Comparison of ENCODE assay signal across 8 cellular contexts in the genomic region with DNA sequence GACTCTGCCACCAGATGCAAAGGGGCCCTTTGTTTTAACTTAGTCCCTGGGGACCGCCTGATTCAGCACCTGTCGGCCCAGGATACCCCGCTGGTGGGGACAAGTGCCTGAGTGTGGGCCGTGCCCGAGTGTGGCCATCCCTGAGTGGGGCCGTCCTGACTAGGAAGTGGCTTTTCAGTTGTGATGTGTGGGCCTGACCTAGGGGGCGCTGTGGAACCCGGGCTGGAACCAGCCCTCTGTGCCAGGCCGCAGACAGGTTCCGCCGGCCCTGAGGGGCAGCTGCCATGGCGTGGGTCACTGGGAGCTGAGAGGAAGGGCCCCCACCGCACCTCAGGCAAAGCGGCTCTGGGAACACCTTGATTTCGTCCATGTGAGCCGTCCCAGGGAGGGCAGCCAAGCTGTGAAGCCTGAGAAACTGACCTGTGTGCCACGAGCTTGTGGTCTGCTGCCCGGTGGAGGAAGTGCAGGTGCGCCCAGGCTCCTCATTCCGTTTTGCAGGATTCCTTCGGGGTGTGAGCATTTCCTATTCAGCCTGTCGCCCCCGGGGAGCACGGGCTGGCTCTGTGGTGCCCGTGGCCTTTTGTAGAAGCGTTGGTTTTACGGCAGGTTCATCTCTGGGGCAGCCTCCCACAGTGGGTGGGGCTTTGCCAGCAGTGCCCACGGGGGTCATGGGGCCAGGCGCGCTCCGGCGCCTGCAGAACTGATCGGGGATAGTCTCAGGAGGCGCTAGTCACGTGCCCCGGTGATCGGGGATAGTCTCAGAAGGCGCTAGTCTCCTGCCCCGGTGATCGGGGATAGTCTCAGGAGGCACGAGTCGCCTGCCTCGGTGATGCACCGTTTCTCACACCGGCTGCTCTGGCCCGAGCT. TPM values are rescaled to one million over a fixed set of nuclear protein-coding genes. Genes with fewer than 3 reads are reported as not detected.
DNase-seq lines count a peak whose midpoint lies in the region; ATAC-seq and TF ChIP-seq lines count a peak whose summit lies in the region.

No MANE protein-coding gene starts in this region.

- no peaks in the 10 kb centered on the region for H4K20me1 ChIP-seq in OCI-LY1 (ENCODE audit: insufficient read depth, low read length)

- H3K9me3 ChIP-seq in OCI-LY1 (ENCODE audit: low read length), result no peaks in the 10 kb centered on the region
- H3K9me3 ChIP-seq in prostate gland, result no peaks in the 10 kb centered on the region

- H2AFZ ChIP-seq in OCI-LY1 (ENCODE audit: low read length), result no peak overlapping the region

- no peaks in the 10 kb centered on the region for H3K9me2 ChIP-seq in OCI-LY1 (ENCODE audit: low read depth, low read length)

- H3K27ac ChIP-seq in OCI-LY1 (ENCODE audit: low read depth, low read length, poor library complexity, severe bottlenecking) (no peak overlapping the region), foreskin keratinocyte (no peak overlapping the region), prostate gland (no peak overlapping the region)

- peaks cover 4% of the 10 kb centered on the region; the same call in 1 of the 2 replicates for H3K79me2 ChIP-seq in OCI-LY1 (ENCODE audit: insufficient read depth, low read length)

- DNase-seq in ACHN, result peak; percentile 61
- peak; percentile 60 to 71 for DNase-seq in activated T-cell treated with anti-CD3 and anti-CD28 coated beads, Interleukin-2, amount 50 U/mL, for 72 hours
- peak in 1 of 2 donors; percentile 68 for DNase-seq in foreskin keratinocyte
- peak; percentile 27 for DNase-seq in prostate gland (ENCODE audit: low spot score)

- ATAC-seq in GM18861 (IDR thresholded peaks at IDR 0.05; ENCODE audit: unreplicated experiment), result peak; percentile 32
- peak; percentile 34 to 42 for ATAC-seq in activated T-cell treated with anti-CD3 and anti-CD28 coated beads, Interleukin-2, amount 50 U/mL, for 72 hours (replicated peaks in 1 of 2)
- peak; percentile 56 for ATAC-seq in foreskin keratinocyte
- ATAC-seq in HG02798 (IDR thresholded peaks at IDR 0.05; ENCODE audit: poor library complexity, unreplicated experiment), result no peak
- no peak for ATAC-seq in HG02973 (IDR thresholded peaks at IDR 0.05; ENCODE audit: unreplicated experiment)

- H3F3A ChIP-seq in OCI-LY1 (ENCODE audit: insufficient read depth, low read length), result peaks cover 31% of the 10 kb centered on the region

- H3K9me3 Mint-ChIP-seq in activated T-cell treated with anti-CD3 and anti-CD28 coated beads, Interleukin-2, amount 50 U/mL, for 72 hours, result no peaks in the 10 kb centered on the region

- peak; percentile 94 for TF ChIP-seq CTCF in OCI-LY1 (IDR thresholded peaks at IDR 0.05; ENCODE audit: low read length)
- peak; percentile 72 for TF ChIP-seq CTCF in foreskin keratinocyte (conservative IDR thresholded peaks at IDR 0.05)
- TF ChIP-seq CTCF in prostate gland (IDR thresholded peaks at IDR 0.05), result peak in 3 of 4 experiments; percentile 42 to 59 (median 50)

- peak overlapping the region; percentile 58 to 70 for H3K4me3 Mint-ChIP-seq in activated T-cell treated with anti-CD3 and anti-CD28 coated beads, Interleukin-2, amount 50 U/mL, for 72 hours

- H3K36me3 Mint-ChIP-seq in activated T-cell treated with anti-CD3 and anti-CD28 coated beads, Interleukin-2, amount 50 U/mL, for 72 hours (ENCODE audit: insufficient read depth in 2 of 2), result peaks cover 18 to 29% of the 10 kb centered on the region in 2 donors

- H3K4me1 ChIP-seq in OCI-LY1 (ENCODE audit: insufficient read depth, low read length, severe bottlenecking) (peaks cover 47% of the 10 kb centered on the region), foreskin keratinocyte (no peaks in the 10 kb centered on the region), prostate gland (replicated peaks) (peaks cover 15% of the 10 kb centered on the region)

- H3K4me3 ChIP-seq in OCI-LY1 (ENCODE audit: low read depth, low read length, poor library complexity, severe bottlenecking), result peak overlapping the region; percentile 5
- H3K4me3 ChIP-seq in prostate gland, result no peak overlapping the region

- peak overlapping the region; percentile 25 for H3K4me2 ChIP-seq in OCI-LY1 (ENCODE audit: low read length)

- no peaks in the 10 kb centered on the region for H3K27me3 Mint-ChIP-seq in activated T-cell treated with anti-CD3 and anti-CD28 coated beads, Interleukin-2, amount 50 U/mL, for 72 hours (ENCODE audit: low read depth)

- in situ Hi-C loops in ACHN (cut with HindIII; ENCODE audit: low pct_ligation_motif_present, low pct_unique_long_range_greater_than_20kb, low sequenced_read_pairs), result no loop called here

- H3K27ac Mint-ChIP-seq in activated T-cell treated with anti-CD3 and anti-CD28 coated beads, Interleukin-2, amount 50 U/mL, for 72 hours, result no peak overlapping the region

- H3K27me3 ChIP-seq in OCI-LY1 (ENCODE audit: insufficient read depth, low read length) (peaks cover 4% of the 10 kb centered on the region; the same call in 1 of the 2 replicates), foreskin keratinocyte (no peaks in the 10 kb centered on the region), prostate gland (replicated peaks; ENCODE audit: insufficient read depth) (no peaks in the 10 kb centered on the region)

- no peak for TF ChIP-seq POLR2A in prostate gland (IDR thresholded peaks at IDR 0.05)

- no peak overlapping the region for H3K9ac ChIP-seq in OCI-LY1 (ENCODE audit: low read length)

- H3K36me3 ChIP-seq in OCI-LY1 (ENCODE audit: insufficient read depth, low read length) (peaks cover 42% of the 10 kb centered on the region), prostate gland (peaks cover 6 to 11% of the 10 kb centered on the region in 2 donors)

- H3K4me1 Mint-ChIP-seq in activated T-cell treated with anti-CD3 and anti-CD28 coated beads, Interleukin-2, amount 50 U/mL, for 72 hours (ENCODE audit: low read depth), result peaks cover 51% of the 10 kb centered on the region

- intact Hi-C loops in prostate gland (cut with DNase I), result loop anchor here (10.0 kb wide), 1 partner anchor 231 kb away; no protein-coding TSS in a partner anchor

- WGBS in prostate gland, result 7% methylated on average over 37 of the region's 46 CpGs

RNA-seq across cellular contexts. Expression of gene RPL13, which starts 5.3 kb away (rescaled TPM):
- total RNA-seq in activated T-cell treated with anti-CD3 and anti-CD28 coated beads, Interleukin-2, amount 50 U/mL, for 72 hours, result 1,000 to 10,000 TPM; 3,140 to 3,274 TPM
- 2,272 and 2,558 TPM in 2 replicates for total RNA-seq in foreskin keratinocyte
- polyA plus RNA-seq in foreskin keratinocyte, result 4,454 and 4,471 TPM in 2 replicates
- total RNA-seq in prostate gland, result over 10,000 TPM in 1 of 2 donors, 1,000 to 10,000 TPM in 1; 6,889 to 11,644 TPM

RNA-seq across cellular contexts. Expression of gene CPNE7, which starts 9.8 kb away (rescaled TPM):
- 10 to 100 TPM; 10.9 to 11.4 TPM for total RNA-seq in activated T-cell treated with anti-CD3 and anti-CD28 coated beads, Interleukin-2, amount 50 U/mL, for 72 hours
- total RNA-seq in foreskin keratinocyte (5.5 and 8.4 TPM in 2 replicates), prostate gland (1 to 10 TPM in 1 of 2 donors, under 1 TPM in 1; 0.18 to 8.9 TPM)
- 6.6 and 8.9 TPM in 2 replicates for polyA plus RNA-seq in foreskin keratinocyte

RNA-seq across cellular contexts. Expression of gene DPEP1, which starts 47.7 kb away (rescaled TPM):
- total RNA-seq in activated T-cell treated with anti-CD3 and anti-CD28 coated beads, Interleukin-2, amount 50 U/mL, for 72 hours, result not detected
- not detected in 2 replicates for total RNA-seq in foreskin keratinocyte
- polyA plus RNA-seq in foreskin keratinocyte, result not detected in 2 replicates
- 100 to 1,000 TPM in 1 of 2 donors, not detected in 1; 274 TPM for total RNA-seq in prostate gland

RNA-seq across cellular contexts. Expression of gene SPG7, which starts 57.5 kb away (rescaled TPM):
- total RNA-seq in activated T-cell treated with anti-CD3 and anti-CD28 coated beads, Interleukin-2, amount 50 U/mL, for 72 hours, result 10 to 100 TPM; 67.4 to 82.1 TPM
- total RNA-seq in foreskin keratinocyte (66.2 and 70.7 TPM in 2 replicates), prostate gland (100 to 1,000 TPM; 128 to 165 TPM)
- 52.7 and 53.6 TPM in 2 replicates for polyA plus RNA-seq in foreskin keratinocyte

Comparison
In these comparisons a context has a peak if more than half of its experiments do, and no peak if none do; other contexts are left out.
1. ATAC-seq: peak in GM18861 (single experiment), activated T-cell treated with anti-CD3 and anti-CD28 coated beads, Interleukin-2, amount 50 U/mL, for 72 hours (2 of 2) and foreskin keratinocyte (single experiment); none in HG02798 (single experiment) and HG02973 (single experiment).
2. Peak in every context shown above with its lines, with median percentiles within 50 percentile points of each other: CTCF ChIP-seq.